ENCODE assay signal across 8 cellular contexts in the genomic region with DNA sequence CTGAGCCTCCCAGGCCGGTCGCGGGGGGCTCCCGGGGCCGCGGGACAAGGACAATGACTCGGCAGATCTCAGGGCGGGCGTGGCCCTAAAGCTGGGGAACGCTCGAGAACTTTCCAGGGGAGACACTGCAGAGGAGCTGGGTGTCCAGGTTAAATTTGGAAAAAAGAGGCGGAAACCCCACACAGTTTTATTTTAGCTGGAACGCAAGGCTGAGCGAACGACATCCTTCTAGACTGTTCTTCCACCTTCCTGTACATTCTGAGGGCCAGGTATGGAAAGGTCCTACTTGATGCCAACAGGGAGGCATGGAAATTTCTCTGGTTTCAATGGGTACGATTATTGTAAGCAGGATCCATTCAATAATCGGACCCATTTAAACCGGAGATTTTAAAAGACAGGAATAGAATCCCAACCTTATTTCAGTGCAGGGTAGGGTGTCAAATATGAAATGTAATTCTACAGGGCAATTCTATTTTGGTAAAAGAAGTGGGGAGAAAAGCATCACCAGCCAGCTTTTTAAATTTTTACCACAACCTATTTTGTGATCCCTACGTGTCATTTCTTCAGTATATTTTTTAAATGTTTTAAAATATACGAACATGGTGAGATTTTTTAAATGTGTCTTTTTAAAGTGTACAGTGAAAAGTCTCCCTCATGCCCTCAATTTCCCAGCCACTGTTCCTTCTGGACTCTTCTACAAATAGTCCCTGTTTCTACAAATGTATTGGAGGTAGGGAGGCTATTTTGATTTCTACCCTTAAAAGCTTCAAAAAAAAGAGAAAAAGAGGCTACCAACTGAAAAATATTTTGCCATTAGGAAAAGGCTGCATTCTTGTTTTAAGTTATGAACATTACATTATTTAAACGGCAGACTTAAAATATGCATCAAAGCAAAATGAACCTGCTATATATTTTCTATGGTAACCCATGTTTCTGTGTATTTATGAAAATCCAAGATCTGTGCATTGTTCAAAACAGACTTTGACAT. TPM values are rescaled to one million over a fixed set of nuclear protein-coding genes. Genes with fewer than 3 reads are reported as not detected.
DNase-seq lines count a peak whose midpoint lies in the region; TF ChIP-seq lines count a peak whose summit lies in the region.

No MANE protein-coding gene starts in this region.

- H3K27me3 ChIP-seq in Loucy (ENCODE audit: insufficient read depth, low read length, poor library complexity, severe bottlenecking) (peaks cover 4% of the 10 kb centered on the region), colonic mucosa (no peaks in the 10 kb centered on the region), tibial nerve (no peaks in the 10 kb centered on the region)

- no peak for DNase-seq in activated naive CD4-positive, alpha-beta T cell treated with anti-CD3 and anti-CD28 coated beads for 36 hours
- no peak for DNase-seq in activated naive CD4-positive, alpha-beta T cell (lab: John Stamatoyannopoulos, UW)
- DNase-seq in colonic mucosa (peak; percentile 80), medulla oblongata (ENCODE audit: extremely low spot score) (peak; percentile 88), tibial nerve (ENCODE audit: low spot score in 2 of 2) (peak; percentile 50 to 54), NCI-H1694 (lab: John Stamatoyannopoulos, UW) (no peak), NCI-H510A (lab: John Stamatoyannopoulos, UW) (no peak)

- TF ChIP-seq POLR2A in tibial nerve (IDR thresholded peaks at IDR 0.05) = no peak

- intact Hi-C loops in activated naive CD4-positive, alpha-beta T cell treated with anti-CD3 and anti-CD28 coated beads for 36 hours (cut with micrococcal nuclease) = loop anchor here (5.0 kb wide), 6 partner anchors 348 to 1548 kb away; a partner anchor contains a TSS
- intact Hi-C loops in colonic mucosa (cut with DNase I) = no loop called here

- H3K4me3 ChIP-seq in Loucy (ENCODE audit: low read length, poor library complexity, severe bottlenecking) = peak overlapping the region; percentile 96
- H3K4me3 ChIP-seq in colonic mucosa = peak overlapping the region; percentile 58
- H3K4me3 ChIP-seq in tibial nerve = peak overlapping the region; percentile 64 to 93 (median 80)

- peaks cover 37% of the 10 kb centered on the region for H3K36me3 Mint-ChIP-seq in activated naive CD4-positive, alpha-beta T cell treated with anti-CD3 and anti-CD28 coated beads for 36 hours (ENCODE audit: low read depth)

- H3K9me3 ChIP-seq in Loucy (ENCODE audit: insufficient read depth, low read depth, low read length) = no peaks in the 10 kb centered on the region
- no peaks in the 10 kb centered on the region for H3K9me3 ChIP-seq in colonic mucosa
- no peaks in the 10 kb centered on the region for H3K9me3 ChIP-seq in tibial nerve

- H3K4me1 Mint-ChIP-seq in activated naive CD4-positive, alpha-beta T cell treated with anti-CD3 and anti-CD28 coated beads for 36 hours (ENCODE audit: low read depth) = peaks cover 77% of the 10 kb centered on the region

- H3K4me1 ChIP-seq in Loucy (ENCODE audit: insufficient read depth, low read length, poor library complexity, severe bottlenecking) (peaks cover 51% of the 10 kb centered on the region), colonic mucosa (peaks cover 13% of the 10 kb centered on the region), tibial nerve (peaks cover 0 to 66% (median 49%) of the 10 kb centered on the region in 4 donors)

- H3K9ac ChIP-seq in Loucy (ENCODE audit: low read depth, low read length, poor library complexity, severe bottlenecking) (peak overlapping the region; percentile 98), colonic mucosa (ENCODE audit: low read depth in 2 of 2, low read length in 2 of 2) (peak overlapping the region; percentile 100)

- H4K20me1 ChIP-seq in Loucy (ENCODE audit: insufficient read depth, low read length, poor library complexity, severe bottlenecking) = peaks cover 25% of the 10 kb centered on the region

- H3K9me2 ChIP-seq in Loucy (replicated peaks; ENCODE audit: low read depth, low read length) = no peaks in the 10 kb centered on the region

- H3K4me3 Mint-ChIP-seq in activated naive CD4-positive, alpha-beta T cell treated with anti-CD3 and anti-CD28 coated beads for 36 hours = peak overlapping the region; percentile 98

- H3K27me3 Mint-ChIP-seq in activated naive CD4-positive, alpha-beta T cell treated with anti-CD3 and anti-CD28 coated beads for 36 hours (ENCODE audit: low read depth) = peaks cover 6% of the 10 kb centered on the region

- peaks cover 44% of the 10 kb centered on the region for H3K79me2 ChIP-seq in Loucy (ENCODE audit: insufficient read depth, low read length)

- peaks cover 20% of the 10 kb centered on the region; the same call in 1 of the 2 replicates for H3F3A ChIP-seq in Loucy (ENCODE audit: low read depth)

- H2AFZ ChIP-seq in Loucy (ENCODE audit: low read length) = peak overlapping the region; percentile 77

- no peak for TF ChIP-seq CTCF in Loucy (conservative IDR thresholded peaks at IDR 0.05; ENCODE audit: low read length)
- no peak for TF ChIP-seq CTCF in colonic mucosa (IDR thresholded peaks at IDR 0.05)
- no peak for TF ChIP-seq CTCF in tibial nerve (IDR thresholded peaks at IDR 0.05)

- 6 to 8% methylated on average over 21 of the region's 21 CpGs for WGBS in tibial nerve, 2 donors

- H3K4me2 ChIP-seq in Loucy (ENCODE audit: low read depth, low read length, poor library complexity, severe bottlenecking) = peak overlapping the region; percentile 93

- TF ChIP-seq EP300 in tibial nerve (IDR thresholded peaks at IDR 0.05) = peak in 1 of 2 donors; percentile 15

- H3K9me3 Mint-ChIP-seq in activated naive CD4-positive, alpha-beta T cell treated with anti-CD3 and anti-CD28 coated beads for 36 hours = no peaks in the 10 kb centered on the region

- H3K36me3 ChIP-seq in Loucy (ENCODE audit: insufficient read depth, low read length) (peaks cover 24% of the 10 kb centered on the region; the same call in 1 of the 2 replicates), colonic mucosa (no peaks in the 10 kb centered on the region), tibial nerve (peaks cover 0 to 28% (median 0%) of the 10 kb centered on the region in 3 donors)

- peak overlapping the region; percentile 100 for H3K27ac Mint-ChIP-seq in activated naive CD4-positive, alpha-beta T cell treated with anti-CD3 and anti-CD28 coated beads for 36 hours

- CTCF ChIA-PET in activated naive CD4-positive, alpha-beta T cell treated with anti-CD3 and anti-CD28 coated beads for 36 hours (lab: Charles Lee) = interaction anchor here (0.7 to 9.2 kb wide), 3 partner anchors 9 to 24 kb away, joined by 3 to 113 read pairs (median 27); no protein-coding TSS in a partner anchor

- peak overlapping the region; percentile 98 for H3K27ac ChIP-seq in colonic mucosa
- peak overlapping the region; percentile 97 to 100 (median 100) for H3K27ac ChIP-seq in tibial nerve

RNA-seq across cellular contexts. Expression of a gene that starts 1.1 kb away (rescaled TPM):
- 1,000 to 10,000 TPM; 1,036 to 1,066 TPM for total RNA-seq in activated naive CD4-positive, alpha-beta T cell treated with anti-CD3 and anti-CD28 coated beads for 36 hours
- total RNA-seq in colonic mucosa (1,000 to 10,000 TPM in 1 of 2 donors, 100 to 1,000 TPM in 1; 903 to 1,043 TPM), tibial nerve (1,000 to 10,000 TPM; 1,276 to 1,840 (median 1,378) TPM)

RNA-seq across cellular contexts. Expression of a gene that starts 51.9 kb away (rescaled TPM):
- 10 to 100 TPM; 18.2 to 18.3 TPM for total RNA-seq in activated naive CD4-positive, alpha-beta T cell treated with anti-CD3 and anti-CD28 coated beads for 36 hours
- total RNA-seq in colonic mucosa = 10 to 100 TPM; 44.9 to 83.1 TPM
- 10 to 100 TPM; 15.3 to 55.3 (median 29.7) TPM for total RNA-seq in tibial nerve

Comparison
In these comparisons a context has a peak if more than half of its experiments do, and no peak if none do; other contexts are left out.
1. DNase-seq: peak in colonic mucosa (single experiment), medulla oblongata (single experiment) and tibial nerve (2 of 2); none in activated naive CD4-positive, alpha-beta T cell treated with anti-CD3 and anti-CD28 coated beads for 36 hours (single experiment), activated naive CD4-positive, alpha-beta T cell (0 of 4), NCI-H1694 (single experiment) and NCI-H510A (single experiment).
2. Peak in every context shown above with its lines, with median percentiles within 50 percentile points of each other: H3K4me3 ChIP-seq.